Comparison of ENCODE assay signal across 21 cellular contexts in genomic region chr1:192631749-192632148, GRCh38. TPM values are rescaled to one million over a fixed set of nuclear protein-coding genes. Genes with fewer than 3 reads are reported as not detected.
DNase-seq lines count a peak whose midpoint lies in the region; ATAC-seq, FAIRE-seq and TF ChIP-seq lines count a peak whose summit lies in the region.
"Had no signal": no experiment of that assay in that cellular context is flagged by ENCODE, and none has a peak within 500 bp of the region (broad histone marks: within the 10 kb centered on the region; RNA-seq: fewer than 3 reads in every experiment).

No MANE protein-coding gene starts in this region.

- no peak overlapping the region for H3K4me3 Mint-ChIP-seq in Calu3 (ENCODE audit: low read depth, unreplicated experiment)
- H3K4me3 Mint-ChIP-seq in activated naive CD4-positive, alpha-beta T cell treated with anti-CD3 and anti-CD28 coated beads for 36 hours: no peak overlapping the region
- H3K4me3 Mint-ChIP-seq: CD8-positive, alpha-beta memory T cell; HFFc6 had no signal

- peaks cover 40% of the 10 kb centered on the region for H3K4me1 Mint-ChIP-seq in Calu3 (ENCODE audit: low read depth, unreplicated experiment)
- H3K4me1 Mint-ChIP-seq in activated naive CD4-positive, alpha-beta T cell treated with anti-CD3 and anti-CD28 coated beads for 36 hours (ENCODE audit: low read depth): peaks cover 3% of the 10 kb centered on the region
- H3K4me1 Mint-ChIP-seq: CD8-positive, alpha-beta memory T cell had no signal

- no peaks in the 10 kb centered on the region for H4K20me1 ChIP-seq in OCI-LY1 (ENCODE audit: insufficient read depth, low read length)
- H4K20me1 ChIP-seq in hepatocyte (ENCODE audit: insufficient read depth, poor library complexity, severe bottlenecking): no peaks in the 10 kb centered on the region
- H4K20me1 ChIP-seq: BLaER1 had no signal

- no peaks in the 10 kb centered on the region for H3K36me3 ChIP-seq in OCI-LY1 (ENCODE audit: insufficient read depth, low read length)
- no peaks in the 10 kb centered on the region for H3K36me3 ChIP-seq in hepatocyte (replicated peaks; ENCODE audit: insufficient read depth, low read depth)
- no peaks in the 10 kb centered on the region for H3K36me3 ChIP-seq in kidney (ENCODE audit: control insufficient read depth in 1 of 2, insufficient read depth in 2 of 2, low read length in 2 of 2)
- H3K36me3 ChIP-seq: BLaER1, MG63, SJSA1 had no signal

- FAIRE-seq in kidney (lab: Jason Lieb, UNC): no peak
- FAIRE-seq: H54 had no signal

- H3K79me2 ChIP-seq in OCI-LY1 (ENCODE audit: insufficient read depth, low read length): peaks cover 13% of the 10 kb centered on the region
- no peaks in the 10 kb centered on the region for H3K79me2 ChIP-seq in hepatocyte

- peaks cover 8% of the 10 kb centered on the region; the same call in 1 of the 2 replicates for H3F3A ChIP-seq in OCI-LY1 (ENCODE audit: insufficient read depth, low read length)

- H3K9ac ChIP-seq in OCI-LY1 (ENCODE audit: low read length) (peak overlapping the region; percentile 86; the same call in 1 of the 2 replicates), kidney (ENCODE audit: low read length in 2 of 2) (no peak overlapping the region)
- H3K9ac ChIP-seq: BLaER1, KMS-11 had no signal

- H3K9me3 ChIP-seq in OCI-LY1 (ENCODE audit: low read length): no peaks in the 10 kb centered on the region
- no peaks in the 10 kb centered on the region for H3K9me3 ChIP-seq in hepatocyte (ENCODE audit: low read depth)
- H3K9me3 ChIP-seq in kidney (ENCODE audit: control insufficient read depth in 1 of 2, low read length in 2 of 2): no peaks in the 10 kb centered on the region
- H3K9me3 ChIP-seq: BLaER1, MG63, SJSA1 had no signal

- TF ChIP-seq CTCF in Calu3 (IDR thresholded peaks at IDR 0.05; ENCODE audit: unreplicated experiment) (no peak), OCI-LY1 (IDR thresholded peaks at IDR 0.05; ENCODE audit: low read length) (no peak), hepatocyte (IDR thresholded peaks at IDR 0.05; ENCODE audit: poor library complexity) (no peak), kidney (IDR thresholded peaks at IDR 0.05; ENCODE audit: borderline replicate concordance, extremely low read depth, insufficient read depth) (no peak)

- H3K4me3 ChIP-seq in OCI-LY1 (ENCODE audit: low read depth, low read length, poor library complexity, severe bottlenecking) (no peak overlapping the region), hepatocyte (no peak overlapping the region), kidney (ENCODE audit: low read length in 2 of 2) (no peak overlapping the region)
- H3K4me3 ChIP-seq: BLaER1, MG63, SJSA1 had no signal

- no peaks in the 10 kb centered on the region for H3K27me3 Mint-ChIP-seq in Calu3 (ENCODE audit: unreplicated experiment)
- H3K27me3 Mint-ChIP-seq in activated naive CD4-positive, alpha-beta T cell treated with anti-CD3 and anti-CD28 coated beads for 36 hours (ENCODE audit: low read depth): peaks cover 20% of the 10 kb centered on the region

- ATAC-seq in HG03196 (IDR thresholded peaks at IDR 0.05; ENCODE audit: unreplicated experiment): no peak
- ATAC-seq: Panc1 had no signal

- peak overlapping the region; percentile 58 for H3K27ac Mint-ChIP-seq in Calu3 (ENCODE audit: unreplicated experiment)
- no peak overlapping the region for H3K27ac Mint-ChIP-seq in activated naive CD4-positive, alpha-beta T cell treated with anti-CD3 and anti-CD28 coated beads for 36 hours
- H3K27ac Mint-ChIP-seq: CD8-positive, alpha-beta memory T cell; HFFc6 had no signal

- no peak for DNase-seq in Calu3
- DNase-seq in HT-29 (ENCODE audit: low spot score): peak; percentile 43
- no peak for DNase-seq in hepatocyte (ENCODE audit: low spot score)
- DNase-seq in activated naive CD4-positive, alpha-beta T cell treated with anti-CD3 and anti-CD28 coated beads for 36 hours: no peak
- no peak for DNase-seq in kidney
- DNase-seq: CD8-positive, alpha-beta memory T cell; DMS79 treated with DMSO at 0.1 percent for 48 hours; HFFc6; MG63; NCI-H1092; NCI-H2107; NCI-H510A had no signal

- H3K4me2 ChIP-seq in OCI-LY1 (ENCODE audit: low read length) (peak overlapping the region; percentile 94), hepatocyte (peak overlapping the region; percentile 18)
- H3K4me2 ChIP-seq: BLaER1, KMS-11 had no signal

- no TSS peak for BruUV-seq in Calu3 (replicated peaks; lab: Mats Ljungman, UMichigan)

- H3K36me3 Mint-ChIP-seq in Calu3 (ENCODE audit: insufficient read depth, unreplicated experiment): no peaks in the 10 kb centered on the region
- H3K36me3 Mint-ChIP-seq in activated naive CD4-positive, alpha-beta T cell treated with anti-CD3 and anti-CD28 coated beads for 36 hours (ENCODE audit: low read depth): no peaks in the 10 kb centered on the region
- H3K36me3 Mint-ChIP-seq: CD8-positive, alpha-beta memory T cell had no signal

- no peaks in the 10 kb centered on the region for H3K27me3 ChIP-seq in OCI-LY1 (ENCODE audit: insufficient read depth, low read length)
- no peaks in the 10 kb centered on the region for H3K27me3 ChIP-seq in hepatocyte
- H3K27me3 ChIP-seq: BLaER1, MG63, SJSA1 had no signal

- H3K9me2 ChIP-seq in OCI-LY1 (ENCODE audit: low read depth, low read length) (no peaks in the 10 kb centered on the region), hepatocyte (replicated peaks; ENCODE audit: insufficient read depth) (no peaks in the 10 kb centered on the region)

- no peaks in the 10 kb centered on the region for H3K9me3 Mint-ChIP-seq in Calu3 (ENCODE audit: low read depth, unreplicated experiment)
- H3K9me3 Mint-ChIP-seq in activated naive CD4-positive, alpha-beta T cell treated with anti-CD3 and anti-CD28 coated beads for 36 hours: no peaks in the 10 kb centered on the region
- H3K9me3 Mint-ChIP-seq: CD8-positive, alpha-beta memory T cell; HFFc6 had no signal

- intact Hi-C loops in Calu3 (cut with micrococcal nuclease; ENCODE audit: unreplicated experiment): loop anchor here (5.0 kb wide), 4 partner anchors 71 to 176 kb away; partner anchors contain the start of gene RGS2
- intact Hi-C loops in activated naive CD4-positive, alpha-beta T cell treated with anti-CD3 and anti-CD28 coated beads for 36 hours (cut with micrococcal nuclease): no loop called here
- intact Hi-C loops in kidney (cut with DNase I): no loop called here

- peak overlapping the region; percentile 98 for H3K27ac ChIP-seq in OCI-LY1 (ENCODE audit: low read depth, low read length, poor library complexity, severe bottlenecking)
- peak overlapping the region; percentile 42 for H3K27ac ChIP-seq in hepatocyte
- no peak overlapping the region for H3K27ac ChIP-seq in kidney (ENCODE audit: low read depth in 2 of 2, low read length in 2 of 2)
- H3K27ac ChIP-seq: BLaER1, KMS-11, SJSA1 had no signal

- H2AFZ ChIP-seq in OCI-LY1 (ENCODE audit: low read length) (no peak overlapping the region), hepatocyte (no peak overlapping the region)

- CTCF ChIA-PET in Calu3 (lab: Charles Lee): interaction anchor here (0.7 kb wide), 1 partner anchor 169 kb away, joined by 3 read pairs; no protein-coding TSS in a partner anchor
- CTCF ChIA-PET in activated naive CD4-positive, alpha-beta T cell treated with anti-CD3 and anti-CD28 coated beads for 36 hours (lab: Charles Lee): no interaction called here

- H3K4me1 ChIP-seq in OCI-LY1 (ENCODE audit: insufficient read depth, low read length, severe bottlenecking): peaks cover 91% of the 10 kb centered on the region
- peaks cover 44% of the 10 kb centered on the region for H3K4me1 ChIP-seq in hepatocyte (ENCODE audit: insufficient read depth)
- no peaks in the 10 kb centered on the region for H3K4me1 ChIP-seq in kidney (ENCODE audit: control insufficient read depth in 1 of 2, insufficient read depth in 1 of 2, low read depth in 1 of 2, low read length in 2 of 2)
- H3K4me1 ChIP-seq: SJSA1 had no signal

RNA-seq across cellular contexts. Expression of gene RGS13, which starts 4.2 kb away (rescaled TPM):
- total RNA-seq in Calu3 (2022): not detected in 2 replicates
- total RNA-seq in HT-29 (2014; rRNA removed; shearing (Covaris generic)): not detected in 2 replicates
- 3.3 and 4.4 TPM in 2 replicates for total RNA-seq in hepatocyte
- polyA plus RNA-seq in hepatocyte: 1.1 and 2.7 TPM in 2 replicates
- not detected for total RNA-seq in activated naive CD4-positive, alpha-beta T cell treated with anti-CD3 and anti-CD28 coated beads for 36 hours
- 2.1 TPM for total RNA-seq in kidney
- polyA plus RNA-seq in kidney (ENCODE audit: insufficient read depth, low read depth, low replicate concordance): not detected
- total RNA-seq: A673, G401, HFFc6, SJSA1 had no signal
- polyA plus RNA-seq: CD8-positive, alpha-beta memory T cell had no signal

RNA-seq across cellular contexts. Expression of gene RGS1, which starts 56.2 kb away (rescaled TPM):
- total RNA-seq in Calu3 (2022): not detected in 2 replicates
- total RNA-seq in HT-29 (2014; rRNA removed; shearing (Covaris generic)): not detected in 2 replicates
- total RNA-seq in hepatocyte: 4.8 and 9.8 TPM in 2 replicates
- polyA plus RNA-seq in hepatocyte: 4.0 and 5.6 TPM in 2 replicates
- total RNA-seq in activated naive CD4-positive, alpha-beta T cell treated with anti-CD3 and anti-CD28 coated beads for 36 hours: 1 to 10 TPM; 4.4 to 6.0 TPM
- 50.2 TPM for total RNA-seq in kidney
- 5.0 TPM for polyA plus RNA-seq in kidney (ENCODE audit: insufficient read depth, low read depth, low replicate concordance)
- total RNA-seq: A673, HFFc6, SJSA1 had no signal

Comparison
In these comparisons a context has a peak if more than half of its experiments do, and no peak if none do; other contexts are left out.
1. H3K27ac ChIP-seq: peak in OCI-LY1 (single experiment) and hepatocyte (single experiment); none in kidney (0 of 2).